8 cellular contexts compared by ENCODE assay signal in the genomic region with DNA sequence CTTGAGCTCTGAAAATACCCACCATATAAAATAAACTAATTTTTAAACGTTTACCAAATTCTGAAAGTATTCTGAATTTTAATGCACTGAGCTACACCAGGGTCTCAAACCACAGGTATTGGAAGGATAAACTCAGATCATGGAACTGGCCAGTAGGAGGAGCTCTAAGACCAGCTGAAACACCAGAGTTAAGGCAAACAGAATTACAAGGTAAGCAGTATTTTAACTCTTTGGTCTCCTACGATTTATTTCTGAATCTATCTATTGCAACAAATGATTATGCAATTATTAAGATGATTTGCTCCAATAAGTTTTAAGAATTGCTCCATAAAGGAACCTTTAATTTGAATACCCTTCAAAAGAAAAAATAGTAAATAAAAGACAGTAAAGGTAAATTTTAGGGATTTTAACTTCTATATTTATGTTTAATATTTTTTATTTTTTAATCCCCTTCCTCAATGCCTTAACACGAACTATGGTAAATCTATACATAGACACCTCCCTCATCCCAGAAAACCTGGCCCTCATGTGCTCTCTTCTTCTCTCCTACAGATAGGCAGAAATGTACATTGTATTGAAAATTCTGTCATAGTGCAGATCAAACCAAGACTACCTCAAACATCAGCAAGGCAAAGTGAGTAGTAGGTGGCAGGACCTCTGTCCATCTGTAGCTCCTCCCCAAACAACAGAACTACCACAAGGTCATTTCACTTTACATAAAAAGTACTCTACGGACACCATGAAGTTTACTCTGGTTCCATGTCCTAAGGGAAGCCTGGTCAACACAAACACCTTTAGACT. TPM values are rescaled to one million over a fixed set of nuclear protein-coding genes. Genes with fewer than 3 reads are reported as not detected.
A peak's percentile ranks its signal among the peaks of the same experiment; 100 is the strongest.
DNase-seq lines count a peak whose midpoint lies in the region; ATAC-seq lines count a peak whose summit lies in the region.

No MANE protein-coding gene starts in this region.

- ATAC-seq in GM18870 (IDR thresholded peaks at IDR 0.05; ENCODE audit: unreplicated experiment) (peak; percentile 88), HG03108 (IDR thresholded peaks at IDR 0.05; ENCODE audit: unreplicated experiment) (peak; percentile 77), left lobe of liver (peak; percentile 99)
- peak; percentile 79 to 83 for ATAC-seq in activated CD4-positive, CD25-positive, alpha-beta regulatory T cell treated with anti-CD3 and anti-CD28 coated beads, Interleukin-2, amount 50 U/mL, for 24 hours

- peak; percentile 90 for DNase-seq in Ammon's horn (ENCODE audit: low spot score)
- peak; percentile 47 for DNase-seq in NCI-H226
- DNase-seq in cerebellum (ENCODE audit: low spot score): peak; percentile 68
- peak; percentile 68 for DNase-seq in left lobe of liver (ENCODE audit: low spot score)
- peak; percentile 22 to 50 (median 46) for DNase-seq in stimulated activated CD4-positive, alpha-beta T cell treated with anti-CD3 and anti-CD28 coated beads, TNF-alpha, amount 100 ng/mL, for 48 hours (ENCODE audit: low read depth in 3 of 3)

RNA-seq across cellular contexts. Expression of a gene that starts 58.4 kb away (rescaled TPM):
- not detected for total RNA-seq in cerebellum
- 22.2 TPM for total RNA-seq in left lobe of liver

Comparison
In these comparisons a context has a peak if more than half of its experiments do, and no peak if none do; other contexts are left out.
1. Peak in every context shown above with its lines: DNase-seq and ATAC-seq.
2. RNA of a gene that starts 58.4 kb away (total RNA-seq): 22.2 TPM in left lobe of liver (single experiment); not detected in cerebellum (single experiment); every median in the first group is over 10 times any median in the second.